In the genomic region with DNA sequence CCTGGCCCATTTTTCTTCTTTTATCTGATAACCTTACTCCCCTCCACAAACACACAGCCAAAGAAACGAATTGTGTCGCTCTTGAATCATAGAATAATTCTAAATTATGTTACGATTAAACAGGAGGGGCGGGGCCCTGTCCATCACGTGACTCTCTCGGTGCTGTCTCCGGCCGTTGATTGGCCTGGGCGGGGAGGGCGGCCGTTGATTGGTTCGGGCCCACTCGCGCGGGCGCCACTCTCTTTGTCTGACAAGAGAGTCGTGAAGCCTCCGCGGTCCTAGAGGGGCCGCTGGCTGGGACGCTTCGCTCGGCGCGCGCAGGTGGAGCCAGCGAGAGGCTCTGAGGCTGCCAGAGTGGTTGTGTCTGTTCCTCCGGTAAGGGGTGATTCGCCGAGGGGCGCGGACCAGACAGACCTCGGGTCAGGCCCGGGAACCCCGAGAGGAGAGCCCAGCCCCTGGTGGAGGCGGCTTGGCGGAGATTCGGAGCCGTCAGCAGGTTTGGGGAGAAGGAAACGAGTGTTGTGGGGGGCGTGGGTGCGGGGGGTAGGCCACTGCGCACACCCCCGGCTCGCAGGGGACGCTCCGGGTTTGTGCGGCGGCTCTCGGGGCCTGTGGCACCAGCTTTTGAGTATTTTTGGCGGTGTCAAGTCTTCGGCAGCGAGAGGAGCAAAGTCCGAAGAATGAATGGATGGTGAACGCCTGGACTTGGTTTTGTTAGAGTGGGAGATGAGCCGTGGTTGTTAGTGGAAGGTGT, we compare ENCODE assay signal across 8 cellular contexts. TPM values are rescaled to one million over a fixed set of nuclear protein-coding genes. Genes with fewer than 3 reads are reported as not detected.
DNase-seq lines count a peak whose midpoint lies in the region; ATAC-seq and TF ChIP-seq lines count a peak whose summit lies in the region.

A gene (plus strand): TSS at position 330 of the 754 bp plus-strand sequence. CDS start 3,567 bp downstream, outside the sequence.

- intact Hi-C loops in breast epithelium (cut with DNase I; ENCODE audit: low total_unique reads) = no loop called here

- TF ChIP-seq CTCF in VCaP (conservative IDR thresholded peaks at IDR 0.05) = no peak
- peak in 1 of 3 donors; percentile 13 for TF ChIP-seq CTCF in breast epithelium (IDR thresholded peaks at IDR 0.05)

- H3K4me3 ChIP-seq in ACC112 (ENCODE audit: low read depth, low read length) = peak within 1 kb of the TSS; percentile 89
- H3K4me3 ChIP-seq in breast epithelium = peak within 1 kb of the TSS; percentile 64 to 86 (median 78)
- H3K4me3 ChIP-seq in iPS-18c (ENCODE audit: insufficient read depth, low read depth, low read length) = peak within 1 kb of the TSS; percentile 100
- peak within 1 kb of the TSS; percentile 85 to 90 (median 87) for H3K4me3 ChIP-seq in skeletal muscle tissue (ENCODE audit: low read length in 3 of 3)

- TF ChIP-seq POLR2A in breast epithelium (IDR thresholded peaks at IDR 0.05) = no peak

- H3K9ac ChIP-seq in skeletal muscle tissue (ENCODE audit: low read depth in 1 of 3, low read length in 3 of 3) = peak within 1 kb of the TSS; percentile 87 to 89 (median 88)

- no peaks in the 10 kb centered on the region for H3K9me3 ChIP-seq in breast epithelium
- H3K9me3 ChIP-seq in iPS-18c (ENCODE audit: control insufficient read depth, insufficient read depth, low read length) = no peaks in the 10 kb centered on the region
- no peaks in the 10 kb centered on the region for H3K9me3 ChIP-seq in skeletal muscle tissue (ENCODE audit: control insufficient read depth in 3 of 3, low read length in 3 of 3)

- H3K79me2 ChIP-seq in ACC112 (ENCODE audit: control insufficient read depth, insufficient read depth, low read length, unreplicated experiment) = peaks cover 38% of the 10 kb centered on the region

- no peaks in the 10 kb centered on the region for H3K27me3 ChIP-seq in ACC112 (ENCODE audit: insufficient read depth, low read length)
- no peaks in the 10 kb centered on the region for H3K27me3 ChIP-seq in breast epithelium
- H3K27me3 ChIP-seq in skeletal muscle tissue (ENCODE audit: control insufficient read depth in 3 of 3, insufficient read depth in 3 of 3, low read length in 3 of 3) = no peaks in the 10 kb centered on the region

- H3K4me1 ChIP-seq in ACC112 (ENCODE audit: control insufficient read depth, insufficient read depth, low read length, unreplicated experiment) (peaks cover 6% of the 10 kb centered on the region), breast epithelium (peaks cover 0 to 8% of the 10 kb centered on the region in 2 donors), skeletal muscle tissue (ENCODE audit: control insufficient read depth in 3 of 3, insufficient read depth in 3 of 3, low read length in 3 of 3) (peaks cover 4 to 9% (median 7%) of the 10 kb centered on the region in 3 donors)

- peak; percentile 56 for ATAC-seq in GM18870 (IDR thresholded peaks at IDR 0.05; ENCODE audit: unreplicated experiment)
- peak; percentile 96 for ATAC-seq in HG03135 (IDR thresholded peaks at IDR 0.05; ENCODE audit: unreplicated experiment)

- DNase-seq in NCI-H2196 treated with DMSO at 0.1 percent for 48 hours (lab: John Stamatoyannopoulos, UW; ENCODE audit: unreplicated experiment) (peak; percentile 95), breast epithelium (ENCODE audit: low spot score in 2 of 2) (peak; percentile 99)

- H3K36me3 ChIP-seq in ACC112 (ENCODE audit: insufficient read depth, low read length) (no peaks in the 10 kb centered on the region), breast epithelium (no peaks in the 10 kb centered on the region), skeletal muscle tissue (ENCODE audit: control insufficient read depth in 3 of 3, insufficient read depth in 3 of 3, low read length in 3 of 3) (peaks cover 0 to 6% (median 0%) of the 10 kb centered on the region in 3 donors)

- H3K27ac ChIP-seq in ACC112 (ENCODE audit: low read depth, low read length) (peak within 1 kb of the TSS; percentile 55), VCaP (peak within 1 kb of the TSS; percentile 87), breast epithelium (peak within 1 kb of the TSS; percentile 86 to 92), skeletal muscle tissue (ENCODE audit: low read depth, low read length) (peak within 1 kb of the TSS; percentile 87)

- H2AFZ ChIP-seq in ACC112 (ENCODE audit: low read length, unreplicated experiment) = peak within 1 kb of the TSS; percentile 98

RNA-seq across cellular contexts. Expression of the gene that starts here (rescaled TPM):
- total RNA-seq in breast epithelium = 10 to 100 TPM in 1 of 3 donors, 1 to 10 TPM in 2; 4.6 to 12.3 (median 8.5) TPM
- total RNA-seq in skeletal muscle tissue = 13.6 TPM

Comparison
In these comparisons a context has a peak if more than half of its experiments do, and no peak if none do; other contexts are left out.
1. Peak in every context shown above with its lines: DNase-seq, ATAC-seq, H3K4me3 ChIP-seq and H3K27ac ChIP-seq.